ENCODE assay signal across 19 cellular contexts in the genomic region with DNA sequence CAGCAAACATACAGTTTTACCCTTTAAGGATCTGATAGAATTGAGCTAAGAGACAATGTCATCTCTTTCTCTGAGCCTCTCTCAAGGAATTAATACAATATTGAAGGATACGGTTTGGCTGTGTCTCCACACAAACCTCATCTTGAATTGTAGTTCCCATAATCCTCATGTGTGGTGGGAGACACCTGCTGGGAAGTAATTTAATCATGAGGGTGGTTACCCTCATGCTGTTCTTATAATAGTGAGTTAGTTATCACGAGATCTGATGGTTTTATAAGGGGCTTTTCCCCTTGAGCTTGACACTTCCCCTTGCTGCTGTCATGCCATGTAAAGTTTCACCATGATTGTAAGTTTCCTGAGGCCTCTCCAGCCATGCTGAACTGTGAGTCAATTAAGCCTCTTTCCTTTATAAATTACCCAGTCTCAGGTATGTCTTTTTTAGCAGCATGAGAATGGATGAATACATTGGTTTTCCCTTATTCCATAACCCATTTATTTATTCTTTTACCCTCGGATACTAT. TPM values are rescaled to one million over a fixed set of nuclear protein-coding genes. Genes with fewer than 3 reads are reported as not detected.
DNase-seq lines count a peak whose midpoint lies in the region; ATAC-seq, FAIRE-seq and TF ChIP-seq lines count a peak whose summit lies in the region.
"Had no signal": no experiment of that assay in that cellular context is flagged by ENCODE, and none has a peak within 500 bp of the region (broad histone marks: within the 10 kb centered on the region; RNA-seq: fewer than 3 reads in every experiment).

No MANE protein-coding gene starts in this region.

- H3K4me3 Mint-ChIP-seq in activated T-helper 17 cell treated with anti-CD3 and anti-CD28 coated beads, Interleukin-2, amount 50 U/mL, for 72 hours: no peak overlapping the region
- no peak overlapping the region for H3K4me3 Mint-ChIP-seq in CD4-positive, alpha-beta T cell

- TF ChIP-seq POLR2A in GM12891 (IDR thresholded peaks at IDR 0.05; ENCODE audit: low read depth, low read length): no peak

- intact Hi-C loops in psoas muscle (cut with DNase I): no loop called here
- intact Hi-C loops in CD4-positive, alpha-beta T cell (cut with DNase I, micrococcal nuclease): no loop called here

- H3K4me3 ChIP-seq in psoas muscle: no peak overlapping the region
- H3K4me3 ChIP-seq: SK-N-MC had no signal

- H3K36me3 Mint-ChIP-seq in activated T-helper 17 cell treated with anti-CD3 and anti-CD28 coated beads, Interleukin-2, amount 50 U/mL, for 72 hours (ENCODE audit: low read depth): no peaks in the 10 kb centered on the region
- H3K36me3 Mint-ChIP-seq in CD4-positive, alpha-beta T cell (ENCODE audit: low read depth): no peaks in the 10 kb centered on the region

- POLR2A ChIA-PET in CD4-positive, alpha-beta T cell (lab: Charles Lee): no interaction called here

- H3K9me3 ChIP-seq in psoas muscle: no peaks in the 10 kb centered on the region
- no peaks in the 10 kb centered on the region for H3K9me3 ChIP-seq in CD4-positive, alpha-beta T cell (ENCODE audit: control insufficient read depth, low read length)

- H3K27ac ChIP-seq in psoas muscle: peak overlapping the region; percentile 81
- no peak overlapping the region for H3K27ac ChIP-seq in CD4-positive, alpha-beta T cell (ENCODE audit: low read depth, low read length)
- H3K27ac ChIP-seq: SK-N-MC had no signal

- no peaks in the 10 kb centered on the region for H3K9me3 Mint-ChIP-seq in activated T-helper 17 cell treated with anti-CD3 and anti-CD28 coated beads, Interleukin-2, amount 50 U/mL, for 72 hours
- no peaks in the 10 kb centered on the region for H3K9me3 Mint-ChIP-seq in CD4-positive, alpha-beta T cell

- no peaks in the 10 kb centered on the region for H3K4me1 Mint-ChIP-seq in activated T-helper 17 cell treated with anti-CD3 and anti-CD28 coated beads, Interleukin-2, amount 50 U/mL, for 72 hours
- no peaks in the 10 kb centered on the region for H3K4me1 Mint-ChIP-seq in CD4-positive, alpha-beta T cell (ENCODE audit: low read depth)

- WGBS in psoas muscle, 3 donors: 62 to 80% (median 68%) methylated on average over 3 of the region's 3 CpGs

- no peak overlapping the region for H3K27ac Mint-ChIP-seq in activated T-helper 17 cell treated with anti-CD3 and anti-CD28 coated beads, Interleukin-2, amount 50 U/mL, for 72 hours
- no peak overlapping the region for H3K27ac Mint-ChIP-seq in CD4-positive, alpha-beta T cell

- peaks cover 15% of the 10 kb centered on the region for H3K27me3 Mint-ChIP-seq in activated T-helper 17 cell treated with anti-CD3 and anti-CD28 coated beads, Interleukin-2, amount 50 U/mL, for 72 hours
- H3K27me3 Mint-ChIP-seq in CD4-positive, alpha-beta T cell: peaks cover 39% of the 10 kb centered on the region

- no peaks in the 10 kb centered on the region for H3K27me3 ChIP-seq in psoas muscle (ENCODE audit: insufficient read depth in 3 of 3, low read length in 2 of 3)
- H3K27me3 ChIP-seq in CD4-positive, alpha-beta T cell (ENCODE audit: control insufficient read depth, insufficient read depth, low read length): peaks cover 5% of the 10 kb centered on the region

- TF ChIP-seq CTCF in psoas muscle (IDR thresholded peaks at IDR 0.05): no peak
- TF ChIP-seq CTCF in CD4-positive, alpha-beta T cell (IDR thresholded peaks at IDR 0.05): no peak

- H3K4me1 ChIP-seq in psoas muscle: peaks cover 71% of the 10 kb centered on the region

- CTCF ChIA-PET in CD4-positive, alpha-beta T cell (lab: Charles Lee): no interaction called here

- no peaks in the 10 kb centered on the region for H3K36me3 ChIP-seq in psoas muscle (ENCODE audit: insufficient read depth in 1 of 2, low read depth in 1 of 2)

- no peak for FAIRE-seq in GM12891 (lab: Jason Lieb, UNC)
- FAIRE-seq: H1, HepG2 had no signal

- peak; percentile 26 for ATAC-seq in activated T-helper 17 cell treated with anti-CD3 and anti-CD28 coated beads, Interleukin-2, amount 50 U/mL, for 72 hours (replicated peaks)
- no peak for ATAC-seq in psoas muscle
- ATAC-seq in HG03439 (IDR thresholded peaks at IDR 0.05; ENCODE audit: unreplicated experiment): no peak
- ATAC-seq in CD4-positive, alpha-beta T cell (ENCODE audit: poor library complexity): no peak
- ATAC-seq: HepG2, Right ventricle myocardium inferior had no signal

- DNase-seq in NCI-H82 (lab: John Stamatoyannopoulos, UW): peak; percentile 3
- DNase-seq in NCI-H82 treated with DMSO at 0.1 percent for 48 hours (lab: John Stamatoyannopoulos, UW; ENCODE audit: unreplicated experiment): no peak
- DNase-seq in GM12891 (ENCODE audit: insufficient read length, low spot score): no peak
- DNase-seq in psoas muscle: no peak
- no peak for DNase-seq in CD4-positive, alpha-beta T cell
- DNase-seq: AML-193, DND-41, GDM1, Karpas-422, MM.1S, NCI-H187 treated with DMSO at 0.1 percent for 48 hours, NCI-H2227 treated with DMSO at 0.1 percent for 48 hours, NCI-H526 treated with DMSO at 0.1 percent for 48 hours had no signal

TF ChIP-seq in GM12891, 5 proteins besides CTCF, POLR2A, EP300 and RAD21:
- no peak for TF ChIP-seq POU2F2 (IDR thresholded peaks at IDR 0.05; ENCODE audit: low read depth, low read length)
- TF ChIP-seq SPI1 (IDR thresholded peaks at IDR 0.05; ENCODE audit: low read depth, low read length): 0 out of 2 replicates have a peak, but pooled peaks have one; percentile 2

RNA-seq across cellular contexts. Expression of gene TMEM30B, which starts 47.6 kb away (rescaled TPM):
- polyA plus RNA-seq in GM12891 (2012; ENCODE audit: low read depth, missing spikeins): 0.15 TPM
- 1 to 10 TPM in 1 of 2 donors, under 1 TPM in 1; 0.77 to 1.0 TPM for total RNA-seq in activated T-helper 17 cell treated with anti-CD3 and anti-CD28 coated beads, Interleukin-2, amount 50 U/mL, for 72 hours
- total RNA-seq in psoas muscle: 1 to 10 TPM in 2 of 4 donors, under 1 TPM in 2; 0.80 to 2.0 (median 1.0) TPM
- polyA plus RNA-seq in psoas muscle: under 1 TPM; 0.30 to 0.33 (median 0.31) TPM
- 1 to 10 TPM; 8.9 to 9.1 TPM for total RNA-seq in CD4-positive, alpha-beta T cell
- total RNA-seq: HepG2 had no signal
- polyA plus RNA-seq: HepG2 had no signal
